In the genomic region with DNA sequence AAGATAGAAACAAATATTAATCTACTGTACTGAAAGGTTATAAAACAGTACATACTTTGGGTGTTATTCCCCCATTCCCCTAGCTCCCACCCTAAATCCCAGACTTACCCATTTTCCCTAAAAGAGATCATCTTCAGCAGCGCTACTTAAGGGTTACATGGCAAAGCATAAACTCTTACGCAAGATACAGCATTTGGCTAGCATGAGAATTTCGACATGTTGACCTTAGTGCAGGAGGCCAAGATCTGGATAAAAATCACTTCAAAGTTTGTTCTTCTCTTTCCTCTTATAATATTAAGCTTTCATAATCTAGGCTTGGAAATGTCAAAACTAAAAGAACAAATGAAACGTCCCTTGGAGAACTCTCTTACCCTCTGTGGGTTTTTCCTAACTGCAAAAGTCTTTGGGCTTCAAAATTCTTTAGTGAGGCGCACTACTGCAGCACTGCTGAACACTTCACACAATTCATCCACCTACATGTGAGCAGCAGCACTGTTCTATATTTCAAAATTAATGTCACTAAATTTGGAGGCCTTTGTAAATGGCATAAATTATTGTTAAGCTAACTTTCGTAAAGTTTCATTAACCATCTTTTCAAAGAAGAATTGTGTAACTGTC, we compare ENCODE assay signal across 1 cellular context.
TF ChIP-seq lines count a peak whose summit lies in the region.

No MANE protein-coding gene starts in this region.

TF ChIP-seq in liver, 16 proteins besides CTCF, POLR2A, EP300 and RAD21 (continued from another document):
- TF ChIP-seq, protein P1, sequence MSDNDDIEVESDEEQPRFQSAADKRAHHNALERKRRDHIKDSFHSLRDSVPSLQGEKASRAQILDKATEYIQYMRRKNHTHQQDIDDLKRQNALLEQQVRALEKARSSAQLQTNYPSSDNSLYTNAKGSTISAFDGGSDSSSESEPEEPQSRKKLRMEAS (IDR thresholded peaks at IDR 0.05) = peak; percentile 50
